8 cellular contexts compared by ENCODE assay signal in the genomic region with DNA sequence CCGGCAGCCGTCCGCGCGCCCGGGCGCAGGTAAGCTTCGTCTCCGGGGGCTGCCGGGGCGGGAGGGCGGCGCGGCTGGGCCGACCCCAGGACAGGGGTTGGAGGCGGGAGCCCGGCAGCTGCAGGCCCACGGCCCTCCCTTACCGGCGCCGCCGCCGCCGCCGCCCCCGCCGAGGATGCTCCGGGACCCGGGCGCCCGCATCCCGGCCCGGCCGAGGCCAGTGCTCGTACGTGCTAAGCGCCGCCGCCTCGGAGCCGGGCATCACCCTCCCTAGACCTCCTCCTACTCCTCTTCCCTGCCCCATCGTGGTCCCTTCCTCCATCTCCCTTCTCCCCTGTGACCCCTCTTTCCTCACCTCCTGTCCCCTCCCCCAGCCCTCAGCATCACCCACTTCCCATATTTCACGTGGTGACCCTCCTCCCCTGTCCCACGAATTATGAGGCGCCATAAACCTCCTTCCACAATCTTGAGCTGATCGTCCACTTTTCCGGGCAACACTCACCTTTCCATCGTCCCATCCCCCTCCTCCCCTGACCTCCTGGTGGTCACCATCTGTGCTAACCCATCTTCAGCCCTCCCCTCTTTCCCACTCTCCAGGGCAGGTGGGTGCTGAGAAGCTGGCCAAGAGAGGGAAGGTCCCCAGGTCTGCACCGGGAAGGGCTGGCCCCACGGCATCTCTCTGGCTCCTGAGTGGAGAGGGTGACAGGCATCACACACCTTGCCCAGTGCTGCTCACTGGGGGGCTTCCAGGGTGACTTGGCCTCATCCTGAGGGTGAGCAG. TPM values are rescaled to one million over a fixed set of nuclear protein-coding genes. Genes with fewer than 3 reads are reported as not detected.
A peak's percentile ranks its signal among the peaks of the same experiment; 100 is the strongest.
DNase-seq lines count a peak whose midpoint lies in the region; ATAC-seq and TF ChIP-seq lines count a peak whose summit lies in the region.

No MANE protein-coding gene starts in this region.

- peak overlapping the region; percentile 34 for H4K8ac ChIP-seq in trophoblast cell (ENCODE audit: low read depth, low read length)

- peak overlapping the region; percentile 54 for H3K4me3 ChIP-seq in SU-DHL-6 (ENCODE audit: insufficient read depth, low read length, poor library complexity, severe bottlenecking)
- peak overlapping the region; percentile 50 for H3K4me3 ChIP-seq in epithelial cell of proximal tubule (ENCODE audit: low read depth, low read length)
- peak overlapping the region; percentile 87 for H3K4me3 ChIP-seq in trophoblast cell (ENCODE audit: low read depth, low read length)

- no peak overlapping the region for H4K12ac ChIP-seq in trophoblast cell (ENCODE audit: low read depth, low read length)

- no peak overlapping the region for H3K18ac ChIP-seq in trophoblast cell (ENCODE audit: low read length)

- peaks cover 7% of the 10 kb centered on the region for H3K79me1 ChIP-seq in trophoblast cell (ENCODE audit: low read length)

- H3K9me3 Mint-ChIP-seq in HFFc6 = no peaks in the 10 kb centered on the region

- no peaks in the 10 kb centered on the region for H3K9me2 ChIP-seq in SU-DHL-6 (replicated peaks; ENCODE audit: insufficient read depth, low read length)

- no peaks in the 10 kb centered on the region for H4K20me1 ChIP-seq in SU-DHL-6 (ENCODE audit: low read depth, low read length)

- H3K4me1 Mint-ChIP-seq in HFFc6 (ENCODE audit: low read depth) = peaks cover 17% of the 10 kb centered on the region

- no peak overlapping the region for H2AK5ac ChIP-seq in trophoblast cell (ENCODE audit: low read length)

- H3K4me2 ChIP-seq in SU-DHL-6 (ENCODE audit: low read depth, low read length, poor library complexity, severe bottlenecking) = peak overlapping the region; percentile 71
- peak overlapping the region; percentile 63 for H3K4me2 ChIP-seq in trophoblast cell (ENCODE audit: low read length)

- H3K36me3 ChIP-seq in SU-DHL-6 (ENCODE audit: low read length) (no peaks in the 10 kb centered on the region), trophoblast cell (ENCODE audit: control insufficient read depth in 1 of 2, insufficient read depth in 2 of 2, low read length in 2 of 2) (peaks cover 9 to 11% of the 10 kb centered on the region in 2 experiments)

- H3K27me3 ChIP-seq in SU-DHL-6 (ENCODE audit: low read length) = no peaks in the 10 kb centered on the region
- H3K27me3 ChIP-seq in trophoblast cell (ENCODE audit: insufficient read depth, low read length) = no peaks in the 10 kb centered on the region

- H3K9me3 ChIP-seq in SU-DHL-6 (ENCODE audit: insufficient read depth, low read length) = no peaks in the 10 kb centered on the region
- peaks cover 4% of the 10 kb centered on the region for H3K9me3 ChIP-seq in trophoblast cell (ENCODE audit: insufficient read depth, low read depth, low read length)

- no peak overlapping the region for H3K14ac ChIP-seq in trophoblast cell (ENCODE audit: low read length)

- H2BK12ac ChIP-seq in trophoblast cell (ENCODE audit: low read length) = no peak overlapping the region

- H2AFZ ChIP-seq in SU-DHL-6 (ENCODE audit: low read depth, low read length, severe bottlenecking) (no peak overlapping the region), trophoblast cell (ENCODE audit: insufficient read depth, low read length, poor library complexity) (peak overlapping the region; percentile 44)

- H3K4ac ChIP-seq in trophoblast cell (ENCODE audit: low read depth, low read length) = peak overlapping the region; percentile 9

- ATAC-seq in GM21786 (IDR thresholded peaks at IDR 0.05; ENCODE audit: unreplicated experiment) = no peak

- peak overlapping the region; percentile 39 for H3K4me3 Mint-ChIP-seq in HFFc6

- no peak overlapping the region for H2BK5ac ChIP-seq in trophoblast cell (ENCODE audit: low read depth, low read length, poor library complexity)

- peaks cover 14% of the 10 kb centered on the region for H3F3A ChIP-seq in SU-DHL-6 (ENCODE audit: insufficient read depth)

- H3K27ac ChIP-seq in SU-DHL-6 (ENCODE audit: low read depth, low read length) (no peak overlapping the region), trophoblast cell (ENCODE audit: low read depth, low read length) (no peak overlapping the region)

- WGBS in trophoblast cell (ENCODE audit: extremely low coverage, insufficient coverage, insufficient read length) = no CpG with 5 or more reads among the region's 50 CpGs

- TF ChIP-seq CTCF in GM10266 (IDR thresholded peaks at IDR 0.05; ENCODE audit: control insufficient read depth, insufficient read depth, low read depth, missing control alignments) = no peak
- TF ChIP-seq CTCF in HFFc6 (IDR thresholded peaks at IDR 0.05) = no peak
- no peak for TF ChIP-seq CTCF in SU-DHL-6 (IDR thresholded peaks at IDR 0.05; ENCODE audit: insufficient read depth, low read length, poor library complexity, severe bottlenecking)
- TF ChIP-seq CTCF in epithelial cell of proximal tubule (conservative IDR thresholded peaks at IDR 0.05; ENCODE audit: low read depth, low read length) = no peak

- no peak overlapping the region for H3K27ac Mint-ChIP-seq in HFFc6

- peaks cover 9 to 17% of the 10 kb centered on the region in 2 experiments for H3K4me1 ChIP-seq in trophoblast cell (ENCODE audit: control insufficient read depth in 1 of 2, insufficient read depth in 2 of 2, low read length in 2 of 2)

- no peaks in the 10 kb centered on the region for H3K36me3 Mint-ChIP-seq in HFFc6 (ENCODE audit: low read depth)

- no peak overlapping the region for H2BK120ac ChIP-seq in trophoblast cell (ENCODE audit: insufficient read depth, low read length, poor library complexity)

- peak; percentile 46 for DNase-seq in GM10266 (ENCODE audit: extremely low spot score)
- DNase-seq in HFFc6 = no peak
- DNase-seq in epithelial cell of proximal tubule (ENCODE audit: low read depth) = no peak
- peak; percentile 52 to 74 for DNase-seq in trophoblast cell
- DNase-seq in kidney glomerular epithelial cell (lab: John Stamatoyannopoulos, UW) = no peak
- no peak for DNase-seq in NCI-H82 treated with DMSO at 0.1 percent for 48 hours (lab: John Stamatoyannopoulos, UW; ENCODE audit: unreplicated experiment)

- peak overlapping the region; percentile 10 for H4K91ac ChIP-seq in trophoblast cell (ENCODE audit: low read depth, low read length)

- H3K79me2 ChIP-seq in SU-DHL-6 (ENCODE audit: insufficient read depth, low read length) = no peaks in the 10 kb centered on the region
- peaks cover 2% of the 10 kb centered on the region for H3K79me2 ChIP-seq in trophoblast cell (ENCODE audit: control insufficient read depth, insufficient read depth, low read length, poor library complexity)

- H3K27me3 Mint-ChIP-seq in HFFc6 (ENCODE audit: insufficient read depth) = peaks cover 7% of the 10 kb centered on the region

- H3K23ac ChIP-seq in trophoblast cell (ENCODE audit: low read length) = no peak overlapping the region

- peak overlapping the region; percentile 57 for H3K9ac ChIP-seq in SU-DHL-6 (ENCODE audit: low read length)
- no peak overlapping the region for H3K9ac ChIP-seq in trophoblast cell (ENCODE audit: low read length)

RNA-seq across cellular contexts. Expression of a gene that starts 0.6 kb away (rescaled TPM):
- total RNA-seq in HFFc6 (2021; fragmentation: NEBNext Ultra II Directional; extraction: Animal tissue kit (Norgen Biotek cat#: 25700)) = 1 to 10 TPM in 5 of 6 experiments, under 1 TPM in 1; 0.85 to 2.3 (median 1.3) TPM
- 7.3 and 10.4 TPM in 2 replicates for total RNA-seq in epithelial cell of proximal tubule
- polyA plus RNA-seq in trophoblast cell (2013) = 9.5 and 9.9 TPM in 2 replicates

RNA-seq across cellular contexts. Expression of a gene that starts 53.9 kb away (rescaled TPM):
- 10 to 100 TPM; 18.0 to 22.6 (median 20.6) TPM for total RNA-seq in HFFc6 (2021; fragmentation: NEBNext Ultra II Directional; extraction: Animal tissue kit (Norgen Biotek cat#: 25700))
- 26.0 and 35.3 TPM in 2 replicates for total RNA-seq in epithelial cell of proximal tubule
- polyA plus RNA-seq in trophoblast cell (2013) = 22.6 and 24.1 TPM in 2 replicates

RNA-seq across cellular contexts. Expression of a gene that starts 54.0 kb away (rescaled TPM):
- 10 to 100 TPM; 15.0 to 21.2 (median 19.1) TPM for total RNA-seq in HFFc6 (2021; fragmentation: NEBNext Ultra II Directional; extraction: Animal tissue kit (Norgen Biotek cat#: 25700))
- 17.1 and 34.1 TPM in 2 replicates for total RNA-seq in epithelial cell of proximal tubule
- polyA plus RNA-seq in trophoblast cell (2013) = 15.4 and 15.8 TPM in 2 replicates

Comparison
In these comparisons a context has a peak if more than half of its experiments do, and no peak if none do; other contexts are left out.
1. DNase-seq: peak in GM10266 (single experiment) and trophoblast cell (2 of 2); none in HFFc6 (single experiment), epithelial cell of proximal tubule (single experiment), kidney glomerular epithelial cell (single experiment) and NCI-H82 treated with DMSO at 0.1 percent for 48 hours (single experiment).
2. Peak in every context shown above with its lines, with median percentiles within 50 percentile points of each other: H3K4me3 ChIP-seq.